ENCODE assay signal across 8 cellular contexts in the genomic region with DNA sequence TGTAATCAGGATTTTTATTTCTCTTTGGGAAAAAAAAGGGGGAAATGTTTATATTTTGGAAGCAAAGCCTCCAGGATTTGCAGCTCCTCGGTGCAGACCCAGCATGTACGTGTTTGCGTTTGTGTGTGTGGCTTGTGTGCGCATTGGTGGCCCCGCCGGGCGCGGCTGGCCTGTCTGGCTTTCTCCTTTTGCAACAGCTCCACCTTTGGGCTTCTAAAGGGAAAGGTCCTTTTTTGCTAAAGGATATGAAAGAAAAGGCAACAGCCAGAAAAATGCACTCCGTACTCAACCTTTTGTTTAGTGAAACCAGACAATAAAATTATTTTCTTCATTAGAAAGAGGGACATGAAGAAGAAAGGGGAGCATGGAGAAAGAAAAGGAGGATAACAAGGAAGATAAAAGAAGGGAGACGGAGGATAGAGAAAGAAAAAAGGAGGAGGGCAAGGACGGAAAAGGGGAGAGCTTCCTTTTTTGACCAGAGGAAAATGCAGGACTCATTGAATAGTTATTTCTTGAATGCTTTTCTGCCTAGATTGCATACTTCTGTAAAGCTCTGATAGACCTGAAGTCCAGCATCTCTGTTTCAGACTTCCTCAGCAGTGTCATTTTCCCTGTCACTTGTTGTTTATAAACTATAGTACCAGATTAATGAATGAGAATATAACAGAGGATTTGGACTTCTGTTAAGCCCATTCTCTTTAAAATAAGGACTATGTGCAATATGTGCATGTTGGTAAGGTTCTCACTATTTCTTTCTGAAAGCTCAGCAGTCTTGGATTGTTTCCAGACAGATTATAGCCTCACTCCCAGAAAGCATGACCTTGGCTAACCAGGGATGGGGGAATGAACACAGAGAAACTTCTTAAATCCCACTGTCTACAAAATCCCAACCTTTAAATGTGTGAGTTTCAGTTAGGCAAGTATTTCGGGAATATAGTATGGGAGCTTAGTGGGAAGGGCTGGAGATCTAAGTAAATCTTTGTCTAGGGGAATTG.
DNase-seq lines count a peak whose midpoint lies in the region; ATAC-seq and TF ChIP-seq lines count a peak whose summit lies in the region.

No MANE protein-coding gene starts in this region.

- peak overlapping the region in 1 of 2 experiments; percentile 72; a peak in 3 of 4 replicates for H4K8ac ChIP-seq in IMR-90 (ENCODE audit: low read depth in 2 of 2, low read length in 2 of 2)

- H3K9ac ChIP-seq in IMR-90 (ENCODE audit: low read depth, low read length), result peak overlapping the region; percentile 87

- TF ChIP-seq RAD21 in IMR-90 (IDR thresholded peaks at IDR 0.05; ENCODE audit: low read length), result peak; percentile 91

- peak overlapping the region; percentile 58 for H3K4me3 ChIP-seq in IMR-90 (ENCODE audit: insufficient read depth, low read depth, low read length)
- H3K4me3 ChIP-seq in mesodermal cell (ENCODE audit: extremely low read depth, insufficient read depth, low read length, poor library complexity, severe bottlenecking), result peak overlapping the region; percentile 14

- H3K9me1 ChIP-seq in IMR-90 (ENCODE audit: insufficient read depth, low read length), result no peaks in the 10 kb centered on the region

- POLR2A ChIA-PET in IMR-90 (lab: Charles Lee; ENCODE audit: unreplicated experiment), result interaction anchor here (0.5 to 0.6 kb wide), 2 partner anchors 256 to 639 kb away, joined by 3 read pairs; no protein-coding TSS in a partner anchor

- H2AK5ac ChIP-seq in IMR-90 (ENCODE audit: low read depth, low read length), result no peak overlapping the region

- H3K27ac ChIP-seq in IMR-90 (ENCODE audit: insufficient read depth, low read length) (peak overlapping the region; percentile 56; the same call in 1 of the 2 replicates), mesodermal cell (ENCODE audit: low read depth, low read length, severe bottlenecking) (peak overlapping the region; percentile 70)

- peak overlapping the region; percentile 75; the same call in 1 of the 2 replicates for H3K56ac ChIP-seq in IMR-90 (ENCODE audit: extremely low read depth, insufficient read depth, low read length)

- WGBS in IMR-90 (ENCODE audit: extremely low coverage in 2 of 2, insufficient read length in 1 of 2), 2 experiments, result 0% methylated on average over 2 of the region's 12 CpGs; no CpG with 5 or more reads in 1 of the 2 experiments
- 17 to 19% methylated on average over 9 to 10 of the region's 12 CpGs for WGBS in mesodermal cell (ENCODE audit: insufficient coverage in 2 of 2), 2 experiments

- CTCF ChIA-PET in IMR-90 (lab: Yijun Ruan, JAX), result interaction anchor here (0.6 to 1.8 kb wide), 9 partner anchors 10 to 1232 kb away, joined by 3 to 7 read pairs (median 3); no protein-coding TSS in a partner anchor

- peak overlapping the region; percentile 85 for H2BK120ac ChIP-seq in IMR-90 (ENCODE audit: low read depth, low read length)

- peak overlapping the region; percentile 77 for H3K18ac ChIP-seq in IMR-90 (ENCODE audit: low read depth, low read length)

- no peak overlapping the region for H2AFZ ChIP-seq in IMR-90 (replicated peaks; ENCODE audit: low read length, poor library complexity)

- no peak overlapping the region for H2BK15ac ChIP-seq in IMR-90 (ENCODE audit: low read depth, low read length)

- no peaks in the 10 kb centered on the region for H3K79me1 ChIP-seq in IMR-90 (ENCODE audit: low read depth in 1 of 2, low read length in 2 of 2)

- no TSS peak for BruUV-seq in IMR-90 (replicated peaks; lab: Mats Ljungman, UMichigan)

- peak overlapping the region; percentile 74 for H2BK20ac ChIP-seq in IMR-90 (ENCODE audit: low read depth, low read length)

- H3K4me1 ChIP-seq in IMR-90 (ENCODE audit: control insufficient read depth, insufficient read depth, low read length) (no peaks in the 10 kb centered on the region), mesodermal cell (ENCODE audit: control insufficient read depth, insufficient read depth, low read length, poor library complexity, severe bottlenecking) (peaks cover 14% of the 10 kb centered on the region)

- H2BK5ac ChIP-seq in IMR-90 (ENCODE audit: low read depth, low read length, poor library complexity, severe bottlenecking), result peak overlapping the region; percentile 81

- H3K4me2 ChIP-seq in IMR-90 (ENCODE audit: low read depth, low read length), result peak overlapping the region; percentile 69

- in situ Hi-C loops in IMR-90 (cut with MboI; ENCODE audit: low sequenced_read_pairs), result loop anchor here (25.0 kb wide), 1 partner anchor 980 kb away; no protein-coding TSS in a partner anchor

- no peak overlapping the region; the same call in 1 of the 2 replicates for H3K14ac ChIP-seq in IMR-90 (replicated peaks; ENCODE audit: low read depth, low read length)

- DNase-seq in IMR-90 (peak; percentile 70), NOMO-1 treated with dmso at 0.1 percent for 144 hours (lab: John Stamatoyannopoulos, UW; ENCODE audit: unreplicated experiment) (peak; percentile 4), dermis microvascular lymphatic vessel endothelial cell (ENCODE audit: low read depth in 2 of 2) (peak; percentile 4 to 17), omental fat pad (ENCODE audit: low spot score) (no peak)

- intact Hi-C loops in IMR-90 (cut with micrococcal nuclease), result loop anchor here (5.0 to 10.0 kb wide), 3 partner anchors 515 to 1817 kb away; no protein-coding TSS in a partner anchor

- H4K5ac ChIP-seq in IMR-90 (ENCODE audit: low read depth, low read length), result 0 out of 2 replicates have a peak overlapping the region, but pooled peaks have one; percentile 56

- no peaks in the 10 kb centered on the region for H3K27me3 ChIP-seq in IMR-90 (ENCODE audit: control insufficient read depth, insufficient read depth, low read length)

- H4K20me1 ChIP-seq in IMR-90 (ENCODE audit: insufficient read depth, low read length), result no peaks in the 10 kb centered on the region

- dilution Hi-C loops in IMR-90 (cut with HindIII; ENCODE audit: low sequenced_read_pairs, unreplicated experiment), result no loop called here

- peak overlapping the region; percentile 52; the same call in 1 of the 2 replicates for H3K4ac ChIP-seq in IMR-90 (ENCODE audit: low read depth, low read length)

- no peak for TF ChIP-seq POLR2A in IMR-90 (IDR thresholded peaks at IDR 0.05; ENCODE audit: low read depth, low read length)

- peak; percentile 96 for ATAC-seq in IMR-90 (ENCODE audit: low read depth)
- ATAC-seq in omental fat pad (ENCODE audit: low FRiP score), result no peak
- ATAC-seq in HG03354 (IDR thresholded peaks at IDR 0.05; ENCODE audit: poor library complexity, severe bottlenecking, unreplicated experiment), result no peak
- no peak for ATAC-seq in GM18873 (IDR thresholded peaks at IDR 0.05; ENCODE audit: low FRiP score, unreplicated experiment)

- H3K9me3 ChIP-seq in IMR-90 (ENCODE audit: control insufficient read depth, insufficient read depth, low read length) (no peaks in the 10 kb centered on the region), mesodermal cell (ENCODE audit: control insufficient read depth, low read length) (no peaks in the 10 kb centered on the region)

- H3K36me3 ChIP-seq in IMR-90 (ENCODE audit: control insufficient read depth, insufficient read depth, low read length) (no peaks in the 10 kb centered on the region), mesodermal cell (ENCODE audit: control insufficient read depth, insufficient read depth, low read length) (no peaks in the 10 kb centered on the region)

- no peak overlapping the region for H2AK9ac ChIP-seq in IMR-90 (replicated peaks; ENCODE audit: low read depth, low read length, poor library complexity)

- peak overlapping the region; percentile 72; the same call in 1 of the 2 replicates for H4K91ac ChIP-seq in IMR-90 (ENCODE audit: insufficient read depth, low read depth, low read length)

- peak; percentile 60 for TF ChIP-seq CTCF in GM12873 (IDR thresholded peaks at IDR 0.05; ENCODE audit: insufficient read depth, low read depth, low read length, missing control alignments)
- TF ChIP-seq CTCF in IMR-90 (conservative IDR thresholded peaks at IDR 0.05; ENCODE audit: low read depth, low read length), result peak; percentile 87
- TF ChIP-seq CTCF in omental fat pad (IDR thresholded peaks at IDR 0.05), result no peak

- no peak overlapping the region; the same call in 1 of the 2 replicates for H3K23ac ChIP-seq in IMR-90 (ENCODE audit: low read depth, low read length)

TF ChIP-seq in IMR-90, 13 proteins besides CTCF, POLR2A, EP300 and RAD21:
- peak; percentile 66 for TF ChIP-seq SMC3 (IDR thresholded peaks at IDR 0.05; ENCODE audit: low read depth, low read length)
- peak; percentile 57; the same call in 1 of the 2 replicates for TF ChIP-seq MAZ (IDR thresholded peaks at IDR 0.05; ENCODE audit: borderline replicate concordance, low read depth, low read length)
- TF ChIP-seq NFE2L2 (IDR thresholded peaks at IDR 0.05; ENCODE audit: low read depth, low read length), result no peak

Comparison
In these comparisons a context has a peak if more than half of its experiments do, and no peak if none do; other contexts are left out.
1. CTCF ChIP-seq: peak in GM12873 (single experiment) and IMR-90 (single experiment); none in omental fat pad (0 of 3).